ENCODE assay signal across 16 cellular contexts in genomic region chr15:47746516-47746915, GRCh38. TPM values are rescaled to one million over a fixed set of nuclear protein-coding genes. Genes with fewer than 3 reads are reported as not detected.
A peak's percentile ranks its signal among the peaks of the same experiment; 100 is the strongest.
DNase-seq lines count a peak whose midpoint lies in the region; ATAC-seq, FAIRE-seq and TF ChIP-seq lines count a peak whose summit lies in the region.
"Had no signal": no experiment of that assay in that cellular context is flagged by ENCODE, and none has a peak within 500 bp of the region (broad histone marks: within the 10 kb centered on the region; RNA-seq: fewer than 3 reads in every experiment).

No MANE protein-coding gene starts in this region.

- H3K27me3 ChIP-seq in small intestine (ENCODE audit: control insufficient read depth in 2 of 2, insufficient read depth in 2 of 2, low read length in 2 of 2): no peaks in the 10 kb centered on the region
- H3K27me3 ChIP-seq: BLaER1 treated with 17β-estradiol and CSF1 and Interleukin-3, amounts not matched to agents 10 nM and 100 nM had no signal

- H3K9me3 ChIP-seq in small intestine (ENCODE audit: control insufficient read depth, low read depth): no peaks in the 10 kb centered on the region
- H3K9me3 ChIP-seq: BLaER1 treated with 17β-estradiol and CSF1 and Interleukin-3, amounts not matched to agents 10 nM and 100 nM had no signal

- no peak for ATAC-seq in HG03571 (IDR thresholded peaks at IDR 0.05; ENCODE audit: unreplicated experiment)

- peaks cover 51% of the 10 kb centered on the region for H3K4me1 Mint-ChIP-seq in glutamatergic neuron (ENCODE audit: low read depth, unreplicated experiment)
- H3K4me1 Mint-ChIP-seq: CD4-positive, CD25-positive, alpha-beta regulatory T cell had no signal

- intact Hi-C loops in lower leg skin (cut with DNase I; ENCODE audit: low total_unique reads): no loop called here

- in situ Hi-C loops in SK-MEL-5 (cut with HindIII; ENCODE audit: low pct_unique_long_range_greater_than_20kb, low sequenced_read_pairs): no loop called here

- TF ChIP-seq POLR2A in erythroblast (IDR thresholded peaks at IDR 0.05; ENCODE audit: low read length) (no peak), lower leg skin (IDR thresholded peaks at IDR 0.05) (no peak)

- H3K27me3 Mint-ChIP-seq in glutamatergic neuron (ENCODE audit: unreplicated experiment): peaks cover 8% of the 10 kb centered on the region
- H3K27me3 Mint-ChIP-seq: CD4-positive, CD25-positive, alpha-beta regulatory T cell had no signal

- no peak for FAIRE-seq in small intestine (lab: Jason Lieb, UNC)
- FAIRE-seq: G401.6, GM12891 had no signal

- H3K4me3 ChIP-seq in small intestine (ENCODE audit: low read depth in 1 of 2, low read length in 2 of 2) (no peak overlapping the region), lower leg skin (ENCODE audit: low read depth, poor library complexity, severe bottlenecking) (no peak overlapping the region)
- H3K4me3 ChIP-seq: BLaER1 treated with 17β-estradiol and CSF1 and Interleukin-3, amounts not matched to agents 10 nM and 100 nM had no signal

- H3K27ac Mint-ChIP-seq in glutamatergic neuron (ENCODE audit: unreplicated experiment): peak overlapping the region; percentile 94
- H3K27ac Mint-ChIP-seq: CD4-positive, CD25-positive, alpha-beta regulatory T cell; H9 had no signal

- peak overlapping the region; percentile 56 for H3K4me3 Mint-ChIP-seq in glutamatergic neuron (ENCODE audit: unreplicated experiment)
- H3K4me3 Mint-ChIP-seq: CD4-positive, CD25-positive, alpha-beta regulatory T cell; H9 had no signal

- H3K36me3 Mint-ChIP-seq in glutamatergic neuron (ENCODE audit: unreplicated experiment): peaks cover 10% of the 10 kb centered on the region
- H3K36me3 Mint-ChIP-seq: CD4-positive, CD25-positive, alpha-beta regulatory T cell had no signal

- H3K27ac ChIP-seq in small intestine (ENCODE audit: low read depth in 1 of 2, low read length in 1 of 2): peak overlapping the region; percentile 37 to 63
- H3K27ac ChIP-seq: BLaER1 treated with 17β-estradiol and CSF1 and Interleukin-3, amounts not matched to agents 10 nM and 100 nM had no signal

- TF ChIP-seq CTCF in glutamatergic neuron (IDR thresholded peaks at IDR 0.05; ENCODE audit: partially characterized antibody, unreplicated experiment): no peak
- no peak for TF ChIP-seq CTCF in lower leg skin (IDR thresholded peaks at IDR 0.05)

- DNase-seq in NCI-H2171 treated with DMSO at 0.1 percent for 48 hours (lab: John Stamatoyannopoulos, UW): peak; percentile 31
- no peak for DNase-seq in NCI-H2171 (lab: John Stamatoyannopoulos, UW)
- peak; percentile 86 for DNase-seq in SK-MEL-5 (ENCODE audit: low read depth, low spot score)
- DNase-seq in glutamatergic neuron: peak; percentile 35
- DNase-seq in small intestine: no peak
- DNase-seq in erythroblast (lab: John Stamatoyannopoulos, UW): no peak
- DNase-seq in lower leg skin (ENCODE audit: low spot score in 2 of 2): no peak
- DNase-seq: 8988T; CD4-positive, CD25-positive, alpha-beta regulatory T cell; DMS79; GOT3; H9 had no signal

- WGBS in small intestine, 3 donors: 81 to 86% (median 84%) methylated on average over 3 of the region's 3 CpGs
- WGBS in lower leg skin, 2 donors: 76 to 85% methylated on average over 3 of the region's 3 CpGs

- peaks cover 10% of the 10 kb centered on the region for H3K9me3 Mint-ChIP-seq in glutamatergic neuron (ENCODE audit: unreplicated experiment)
- H3K9me3 Mint-ChIP-seq: CD4-positive, CD25-positive, alpha-beta regulatory T cell; H9 had no signal

- H3K36me3 ChIP-seq in small intestine (ENCODE audit: control insufficient read depth in 2 of 2, insufficient read depth in 2 of 2, low read length in 2 of 2): no peaks in the 10 kb centered on the region
- H3K36me3 ChIP-seq: BLaER1 treated with 17β-estradiol and CSF1 and Interleukin-3, amounts not matched to agents 10 nM and 100 nM had no signal

- H3K4me1 ChIP-seq in small intestine (ENCODE audit: control insufficient read depth in 2 of 2, insufficient read depth in 1 of 2, low read depth in 1 of 2, low read length in 1 of 2): peaks cover 5 to 12% of the 10 kb centered on the region in 2 donors

RNA-seq across cellular contexts. Expression of gene SEMA6D, which starts 29.2 kb away (rescaled TPM):
- 7.5 and 9.6 TPM in 2 replicates for total RNA-seq in SK-MEL-5 (2014; rRNA removed; shearing (Covaris generic))
- polyA plus RNA-seq in SK-MEL-5 (2015; cell fraction: cytosol; rRNA removed): 4.4 and 6.3 TPM in 2 replicates
- 25.8 and 40.3 TPM in 2 replicates for polyA plus RNA-seq in SK-MEL-5 (2015; cell fraction: nucleus; rRNA removed)
- total RNA-seq in glutamatergic neuron (ENCODE audit: unreplicated experiment): 255 TPM
- 10 to 100 TPM; 14.6 to 28.4 (median 19.4) TPM for polyA plus RNA-seq in small intestine
- 10 to 100 TPM in 1 of 4 donors, 1 to 10 TPM in 3; 5.6 to 15.0 (median 6.6) TPM for total RNA-seq in lower leg skin
- total RNA-seq: CD4-positive, CD25-positive, alpha-beta regulatory T cell had no signal
- polyA plus RNA-seq: CD4-positive, CD25-positive, alpha-beta regulatory T cell had no signal

Comparison
In these comparisons a context has a peak if more than half of its experiments do, and no peak if none do; other contexts are left out.
1. DNase-seq: peak in NCI-H2171 treated with DMSO at 0.1 percent for 48 hours (single experiment), SK-MEL-5 (single experiment) and glutamatergic neuron (single experiment); none in NCI-H2171 (single experiment), small intestine (single experiment), erythroblast (0 of 2) and lower leg skin (0 of 2).
2. RNA of gene SEMA6D, which starts 29.2 kb away (total RNA-seq): 255 TPM in glutamatergic neuron (single experiment); 7.5 to 9.6 TPM in SK-MEL-5 and 5.6 to 15.0 TPM in lower leg skin; every median in the first group is over 10 times any median in the second.